ENCODE assay signal across 8 cellular contexts in genomic region chr12:54561164-54561563, GRCh38.
A peak's percentile ranks its signal among the peaks of the same experiment; 100 is the strongest.
DNase-seq lines count a peak whose midpoint lies in the region; ATAC-seq lines count a peak whose summit lies in the region.

No MANE protein-coding gene starts in this region.

- peak overlapping the region; percentile 85 for H3K4me3 Mint-ChIP-seq in T-helper 1 cell treated with Interleukin-12 subunit alpha and Interleukin-12 subunit beta and Interleukin-4 antibody, amounts not matched to agents 30 μg/mL and 1 μg/mL, for 36 hours

- peak; percentile 36 for DNase-seq in CMK (ENCODE audit: low read depth)
- DNase-seq in globus pallidus (ENCODE audit: low spot score), result peak; percentile 57
- peak; percentile 62 for DNase-seq in pons (ENCODE audit: low spot score)

- peaks cover 4% of the 10 kb centered on the region for H3K36me3 Mint-ChIP-seq in T-helper 1 cell treated with Interleukin-12 subunit alpha and Interleukin-12 subunit beta and Interleukin-4 antibody, amounts not matched to agents 30 μg/mL and 1 μg/mL, for 36 hours (ENCODE audit: low read depth)

- no peaks in the 10 kb centered on the region for H3K27me3 Mint-ChIP-seq in T-helper 1 cell treated with Interleukin-12 subunit alpha and Interleukin-12 subunit beta and Interleukin-4 antibody, amounts not matched to agents 30 μg/mL and 1 μg/mL, for 36 hours (ENCODE audit: low read depth)

- H3K9me3 Mint-ChIP-seq in T-helper 1 cell treated with Interleukin-12 subunit alpha and Interleukin-12 subunit beta and Interleukin-4 antibody, amounts not matched to agents 30 μg/mL and 1 μg/mL, for 36 hours, result no peaks in the 10 kb centered on the region

- ATAC-seq in GM19455 (IDR thresholded peaks at IDR 0.05; ENCODE audit: unreplicated experiment) (no peak), GM21381 (IDR thresholded peaks at IDR 0.05; ENCODE audit: unreplicated experiment) (no peak), HG02885 (IDR thresholded peaks at IDR 0.05; ENCODE audit: poor library complexity, unreplicated experiment) (no peak), GM21737 (IDR thresholded peaks at IDR 0.05; ENCODE audit: unreplicated experiment) (no peak)

- peak overlapping the region; percentile 82 for H3K27ac Mint-ChIP-seq in T-helper 1 cell treated with Interleukin-12 subunit alpha and Interleukin-12 subunit beta and Interleukin-4 antibody, amounts not matched to agents 30 μg/mL and 1 μg/mL, for 36 hours

- H3K4me1 Mint-ChIP-seq in T-helper 1 cell treated with Interleukin-12 subunit alpha and Interleukin-12 subunit beta and Interleukin-4 antibody, amounts not matched to agents 30 μg/mL and 1 μg/mL, for 36 hours (ENCODE audit: low read depth), result peaks cover 40% of the 10 kb centered on the region
